15 cellular contexts compared by ENCODE assay signal in the genomic region with DNA sequence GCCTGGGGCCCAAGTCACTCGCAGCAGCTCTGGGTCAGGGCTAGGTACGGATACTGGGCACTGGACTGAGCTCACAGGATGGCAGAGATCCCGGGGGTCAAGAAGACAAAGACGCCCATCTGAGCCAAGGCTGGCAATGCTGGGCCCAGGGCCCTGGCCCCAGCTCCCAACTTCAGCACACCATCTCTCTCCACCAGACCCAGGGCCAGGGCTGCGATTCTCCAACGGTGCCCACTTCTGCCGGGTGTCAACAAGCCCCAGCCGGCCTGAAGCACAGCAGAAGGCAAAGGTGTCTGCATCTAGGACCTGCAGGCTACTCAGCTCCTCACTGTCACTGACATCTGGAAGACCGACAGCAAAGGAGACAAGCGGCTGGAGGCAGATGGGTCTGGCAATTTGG. TPM values are rescaled to one million over a fixed set of nuclear protein-coding genes. Genes with fewer than 3 reads are reported as not detected.
DNase-seq lines count a peak whose midpoint lies in the region; ATAC-seq and TF ChIP-seq lines count a peak whose summit lies in the region.
"Had no signal": no experiment of that assay in that cellular context is flagged by ENCODE, and none has a peak within 500 bp of the region (broad histone marks: within the 10 kb centered on the region; RNA-seq: fewer than 3 reads in every experiment).

No MANE protein-coding gene starts in this region.

- no peak overlapping the region for H3K4me3 Mint-ChIP-seq in endothelial cell (ENCODE audit: unreplicated experiment)

- H3K4me3 ChIP-seq in sigmoid colon, result no peak overlapping the region

- no peak for TF ChIP-seq CTCF in RWPE1 (conservative IDR thresholded peaks at IDR 0.05; ENCODE audit: low read depth)
- no peak for TF ChIP-seq CTCF in endothelial cell (IDR thresholded peaks at IDR 0.05; ENCODE audit: unreplicated experiment)
- TF ChIP-seq CTCF in sigmoid colon (IDR thresholded peaks at IDR 0.05), result no peak

- peaks cover 35 to 100% (median 74%) of the 10 kb centered on the region in 4 donors for H3K36me3 ChIP-seq in sigmoid colon

- H3K27me3 Mint-ChIP-seq in endothelial cell (ENCODE audit: unreplicated experiment), result peaks cover 5% of the 10 kb centered on the region

- TF ChIP-seq POLR2A in sigmoid colon (IDR thresholded peaks at IDR 0.05), result no peak

- peak overlapping the region; percentile 22 for H3K27ac Mint-ChIP-seq in endothelial cell (ENCODE audit: unreplicated experiment)

- WGBS in sigmoid colon, 2 donors, result 97% methylated on average over 10 of the region's 10 CpGs

- peaks cover 0 to 14% (median 0%) of the 10 kb centered on the region in 4 donors for H3K4me1 ChIP-seq in sigmoid colon

- no peak for TF ChIP-seq EP300 in sigmoid colon (IDR thresholded peaks at IDR 0.05)

- no peak for ATAC-seq in GM18520 (IDR thresholded peaks at IDR 0.05; ENCODE audit: unreplicated experiment)

- intact Hi-C loops in sigmoid colon (cut with DNase I), result no loop called here

- CTCF ChIA-PET in RWPE1 (lab: Yijun Ruan, JAX), result no interaction called here

- POLR2A ChIA-PET in RWPE1 (lab: Yijun Ruan, JAX; ENCODE audit: low non-redundant PET), result no interaction called here

- H3K27me3 ChIP-seq in sigmoid colon, result no peaks in the 10 kb centered on the region

- peaks cover 37% of the 10 kb centered on the region for H3K36me3 Mint-ChIP-seq in endothelial cell (ENCODE audit: low read depth, unreplicated experiment)

- peak; percentile 61 for DNase-seq in activated effector memory CD4-positive, alpha-beta T cell treated with anti-CD3 and anti-CD28 coated beads, Interleukin-2, amount 50 U/mL, for 16 hours
- no peak for DNase-seq in activated effector memory CD4-positive, alpha-beta T cell treated with Interleukin-2 at 50 U/mL for 16 hours
- no peak for DNase-seq in RWPE1 (ENCODE audit: low spot score)
- no peak for DNase-seq in endothelial cell (ENCODE audit: low spot score)
- peak; percentile 56 for DNase-seq in sigmoid colon
- DNase-seq in NCI-H748 treated with DMSO at 0.1 percent for 48 hours (lab: John Stamatoyannopoulos, UW), result no peak
- DNase-seq: DMS 273 treated with DMSO at 0.1 percent for 48 hours, GDM1, NCI-H1436, NCI-H2029, NCI-H2171 treated with DMSO at 0.1 percent for 48 hours, NCI-H446 treated with DMSO at 0.1 percent for 48 hours had no signal

- peak overlapping the region; percentile 7; the same call in 1 of the 2 replicates for H3K27ac ChIP-seq in RWPE1
- no peak overlapping the region for H3K27ac ChIP-seq in sigmoid colon
- H3K27ac ChIP-seq: C4-2B, KMS-11 had no signal

- H3K4me1 Mint-ChIP-seq in endothelial cell (ENCODE audit: unreplicated experiment), result peaks cover 3% of the 10 kb centered on the region

- H3K9me3 ChIP-seq in sigmoid colon, result no peaks in the 10 kb centered on the region

- no peaks in the 10 kb centered on the region for H3K9me3 Mint-ChIP-seq in endothelial cell (ENCODE audit: unreplicated experiment)

RNA-seq across cellular contexts. Expression of gene WDR73, which starts 8.6 kb away (rescaled TPM):
- total RNA-seq in endothelial cell (ENCODE audit: unreplicated experiment) (29.5 TPM), sigmoid colon (10 to 100 TPM; 16.8 to 22.7 (median 19.2) TPM)
- 10 to 100 TPM in 2 of 3 donors, 1 to 10 TPM in 1; 6.7 to 18.7 (median 10.8) TPM for polyA plus RNA-seq in sigmoid colon

RNA-seq across cellular contexts. Expression of gene NMB, which starts 12.5 kb away (rescaled TPM):
- total RNA-seq in endothelial cell (ENCODE audit: unreplicated experiment) (14.3 TPM), sigmoid colon (1 to 10 TPM; 3.0 to 8.9 (median 8.0) TPM)
- polyA plus RNA-seq in sigmoid colon, result 1 to 10 TPM in 2 of 3 donors, under 1 TPM in 1; 0.69 to 8.2 (median 1.2) TPM

RNA-seq across cellular contexts. Expression of gene ZSCAN2, which starts 44.7 kb away (rescaled TPM):
- 22.0 TPM for total RNA-seq in endothelial cell (ENCODE audit: unreplicated experiment)
- total RNA-seq in sigmoid colon, result 10 to 100 TPM in 1 of 4 donors, 1 to 10 TPM in 3; 4.2 to 17.0 (median 6.8) TPM
- 1 to 10 TPM; 2.4 to 6.9 (median 4.2) TPM for polyA plus RNA-seq in sigmoid colon

Comparison
In these comparisons a context has a peak if more than half of its experiments do, and no peak if none do; other contexts are left out.
1. DNase-seq: peak in activated effector memory CD4-positive, alpha-beta T cell treated with anti-CD3 and anti-CD28 coated beads, Interleukin-2, amount 50 U/mL, for 16 hours (single experiment) and sigmoid colon (single experiment); none in activated effector memory CD4-positive, alpha-beta T cell treated with Interleukin-2 at 50 U/mL for 16 hours (single experiment), RWPE1 (single experiment), endothelial cell (single experiment) and NCI-H748 treated with DMSO at 0.1 percent for 48 hours (single experiment).